Comparison of ENCODE assay signal across 8 cellular contexts in the genomic region with DNA sequence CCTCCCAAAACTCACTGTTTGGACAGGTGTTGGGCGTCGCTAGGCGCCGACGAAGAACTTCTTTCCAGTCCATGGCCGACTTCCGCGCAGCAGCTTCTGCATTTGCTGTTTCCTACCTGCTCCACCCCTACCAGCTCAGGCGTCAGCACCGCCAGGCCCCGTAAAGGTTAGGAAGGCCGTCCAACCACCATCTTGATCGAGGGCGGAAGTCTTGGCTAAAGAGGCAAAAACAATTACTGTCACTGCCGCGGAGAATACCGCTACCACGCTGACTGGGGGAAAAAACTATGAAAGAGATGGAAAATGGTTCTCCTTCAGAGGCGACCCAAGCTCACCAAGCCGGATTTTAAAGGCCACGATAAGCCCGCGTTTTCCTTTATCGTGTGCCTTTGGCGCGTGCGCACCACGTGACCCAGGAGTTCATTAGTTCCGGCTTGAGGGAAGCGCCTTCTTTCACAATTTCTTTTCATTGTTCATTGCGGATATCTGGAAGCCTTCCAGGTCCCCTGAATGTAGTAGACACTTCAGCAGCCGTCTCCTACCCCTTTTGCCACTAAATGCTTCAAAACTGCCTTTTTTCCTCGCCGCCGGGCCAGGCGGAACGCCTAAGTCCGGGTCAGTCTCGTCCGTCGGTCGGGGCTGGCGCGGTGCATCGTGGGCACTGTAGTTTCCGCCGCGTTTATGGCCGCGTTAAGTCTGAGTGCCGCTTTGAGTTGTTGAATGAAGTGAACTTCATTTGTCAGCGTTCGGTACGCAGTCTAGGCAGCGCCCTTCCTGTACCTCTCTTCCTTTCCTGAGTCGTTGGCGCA. TPM values are rescaled to one million over a fixed set of nuclear protein-coding genes. Genes with fewer than 3 reads are reported as not detected.
DNase-seq lines count a peak whose midpoint lies in the region; TF ChIP-seq lines count a peak whose summit lies in the region.

TSS of gene PPP2R3C (minus strand) at position 104 of the 809 bp plus-strand sequence. CDS start at position 73, 31 bp downstream.
TSS of gene PRORP (plus strand) at position 666 of the 809 bp plus-strand sequence. CDS start 694 bp downstream, outside the sequence.

- TF ChIP-seq RAD21 in neural cell (conservative IDR thresholded peaks at IDR 0.05), result peak; percentile 24

- peak; percentile 29 for TF ChIP-seq EP300 in neural cell (conservative IDR thresholded peaks at IDR 0.05; ENCODE audit: poor library complexity, severe bottlenecking)
- no peak for TF ChIP-seq EP300 in stomach (IDR thresholded peaks at IDR 0.05)

- H3K9me2 ChIP-seq in MM.1S (replicated peaks; ENCODE audit: insufficient read depth, low read length) (no peaks in the 10 kb centered on the region), neural cell (ENCODE audit: insufficient read depth, low read length) (no peaks in the 10 kb centered on the region)

- TF ChIP-seq POLR2A in stomach (IDR thresholded peaks at IDR 0.05), result peak in 1 of 4 donors; percentile 67

- DNase-seq in HAP-1 (ENCODE audit: low spot score in 2 of 2), result peak; percentile 90 to 95
- DNase-seq in MM.1S, result peak; percentile 73
- peak; percentile 81 for DNase-seq in SIG-M5 (lab: John Stamatoyannopoulos, UW)
- peak; percentile 66 for DNase-seq in activated gamma-delta T cell (lab: John Stamatoyannopoulos, UW)
- DNase-seq in fibroblast of villous mesenchyme (ENCODE audit: low read depth), result peak; percentile 97
- peak; percentile 92 for DNase-seq in stomach

- H3K27ac ChIP-seq in MM.1S (ENCODE audit: low read length) (peak within 1 kb of the TSS; percentile 98), neural cell (ENCODE audit: low read length) (peak within 1 kb of the TSS; percentile 85), stomach (peak within 1 kb of the TSS; percentile 94 to 98 (median 97))

- in situ Hi-C loops in HAP-1 (cut with MboI; ENCODE audit: low sequenced_read_pairs), result loop anchor here (10.0 kb wide), 1 partner anchor 247 kb away; the partner anchor contains the start of gene BAZ1A

- no peaks in the 10 kb centered on the region for H3K36me3 ChIP-seq in ES-I3 (ENCODE audit: insufficient read depth, low read length)
- H3K36me3 ChIP-seq in HAP-1 (replicated peaks), result no peaks in the 10 kb centered on the region
- H3K36me3 ChIP-seq in MM.1S (replicated peaks; ENCODE audit: insufficient read depth, low read length), result no peaks in the 10 kb centered on the region
- no peaks in the 10 kb centered on the region for H3K36me3 ChIP-seq in neural cell (ENCODE audit: insufficient read depth, low read length)
- peaks cover 0 to 8% (median 6%) of the 10 kb centered on the region in 4 donors for H3K36me3 ChIP-seq in stomach

- H3F3A ChIP-seq in MM.1S (ENCODE audit: insufficient read depth, low read length), result peaks cover 10% of the 10 kb centered on the region; the same call in 1 of the 2 replicates
- no peaks in the 10 kb centered on the region for H3F3A ChIP-seq in neural cell (ENCODE audit: insufficient read depth, low read length, poor library complexity, severe bottlenecking)

- H3K4me2 ChIP-seq in MM.1S (ENCODE audit: low read depth, low read length) (peak within 1 kb of the TSS; percentile 68), neural cell (ENCODE audit: low read length) (peak within 1 kb of the TSS; percentile 98)

- peaks cover 9% of the 10 kb centered on the region for H3K79me2 ChIP-seq in MM.1S (ENCODE audit: low read length)
- H3K79me2 ChIP-seq in neural cell (replicated peaks; ENCODE audit: insufficient read depth, low read length), result peaks cover 25% of the 10 kb centered on the region

- no peaks in the 10 kb centered on the region for H3K27me3 ChIP-seq in HAP-1 (ENCODE audit: low read depth)
- H3K27me3 ChIP-seq in MM.1S (replicated peaks; ENCODE audit: insufficient read depth, low read length), result no peaks in the 10 kb centered on the region
- no peaks in the 10 kb centered on the region for H3K27me3 ChIP-seq in neural cell (ENCODE audit: insufficient read depth, low read depth, low read length)
- H3K27me3 ChIP-seq in stomach, result no peaks in the 10 kb centered on the region

- intact Hi-C loops in stomach (cut with DNase I; ENCODE audit: low total_unique reads), result no loop called here

- H3K9ac ChIP-seq in ES-I3 (ENCODE audit: low read depth, low read length) (peak within 1 kb of the TSS; percentile 95), MM.1S (ENCODE audit: low read length) (peak within 1 kb of the TSS; percentile 96), neural cell (ENCODE audit: low read length) (peak within 1 kb of the TSS; percentile 76)

- H3K4me1 ChIP-seq in ES-I3 (ENCODE audit: insufficient read depth, low read length), result peaks cover 8% of the 10 kb centered on the region; the same call in 1 of the 2 replicates
- peaks cover 10% of the 10 kb centered on the region; the same call in 1 of the 2 replicates for H3K4me1 ChIP-seq in HAP-1
- no peaks in the 10 kb centered on the region; the same call in 1 of the 2 replicates for H3K4me1 ChIP-seq in MM.1S (ENCODE audit: low read length)
- H3K4me1 ChIP-seq in stomach, result peaks cover 15 to 78% (median 36%) of the 10 kb centered on the region in 4 donors

- TF ChIP-seq CTCF in MM.1S (IDR thresholded peaks at IDR 0.05; ENCODE audit: low read length), result no peak
- no peak for TF ChIP-seq CTCF in fibroblast of villous mesenchyme (IDR thresholded peaks at IDR 0.05; ENCODE audit: insufficient read depth, low read depth, low read length)
- no peak for TF ChIP-seq CTCF in neural cell (IDR thresholded peaks at IDR 0.05; ENCODE audit: poor library complexity, severe bottlenecking)
- TF ChIP-seq CTCF in stomach (IDR thresholded peaks at IDR 0.05), result no peak

- H3K9me3 ChIP-seq in ES-I3 (ENCODE audit: control insufficient read depth, insufficient read depth, low read length), result no peaks in the 10 kb centered on the region
- no peaks in the 10 kb centered on the region for H3K9me3 ChIP-seq in HAP-1
- no peaks in the 10 kb centered on the region for H3K9me3 ChIP-seq in MM.1S (replicated peaks; ENCODE audit: insufficient read depth, low read length)
- no peaks in the 10 kb centered on the region for H3K9me3 ChIP-seq in neural cell (ENCODE audit: low read length)
- no peaks in the 10 kb centered on the region for H3K9me3 ChIP-seq in stomach

- 0 to 1% (median 0%) methylated on average over 38 to 57 of the region's 57 CpGs for WGBS in stomach, 5 donors

- peak within 1 kb of the TSS; percentile 88 for H2AFZ ChIP-seq in MM.1S (ENCODE audit: low read length)
- H2AFZ ChIP-seq in neural cell (ENCODE audit: low read depth, low read length), result peak within 1 kb of the TSS; percentile 90

- H3K4me3 ChIP-seq in HAP-1 (peak within 1 kb of the TSS; percentile 59), MM.1S (ENCODE audit: low read length) (peak within 1 kb of the TSS; percentile 87), fibroblast of villous mesenchyme (ENCODE audit: low read depth, low read length) (peak within 1 kb of the TSS; percentile 96), neural cell (ENCODE audit: low read length) (peak within 1 kb of the TSS; percentile 81), stomach (peak within 1 kb of the TSS; percentile 60 to 89 (median 74))

- no peaks in the 10 kb centered on the region for H4K20me1 ChIP-seq in MM.1S (ENCODE audit: insufficient read depth, low read length)
- H4K20me1 ChIP-seq in neural cell (ENCODE audit: insufficient read depth), result no peaks in the 10 kb centered on the region

TF ChIP-seq in neural cell, 6 proteins besides CTCF, POLR2A, EP300 and RAD21:
- peak; percentile 29 for TF ChIP-seq SMC3 (conservative IDR thresholded peaks at IDR 0.05; ENCODE audit: poor library complexity)
- TF ChIP-seq, protein P1, sequence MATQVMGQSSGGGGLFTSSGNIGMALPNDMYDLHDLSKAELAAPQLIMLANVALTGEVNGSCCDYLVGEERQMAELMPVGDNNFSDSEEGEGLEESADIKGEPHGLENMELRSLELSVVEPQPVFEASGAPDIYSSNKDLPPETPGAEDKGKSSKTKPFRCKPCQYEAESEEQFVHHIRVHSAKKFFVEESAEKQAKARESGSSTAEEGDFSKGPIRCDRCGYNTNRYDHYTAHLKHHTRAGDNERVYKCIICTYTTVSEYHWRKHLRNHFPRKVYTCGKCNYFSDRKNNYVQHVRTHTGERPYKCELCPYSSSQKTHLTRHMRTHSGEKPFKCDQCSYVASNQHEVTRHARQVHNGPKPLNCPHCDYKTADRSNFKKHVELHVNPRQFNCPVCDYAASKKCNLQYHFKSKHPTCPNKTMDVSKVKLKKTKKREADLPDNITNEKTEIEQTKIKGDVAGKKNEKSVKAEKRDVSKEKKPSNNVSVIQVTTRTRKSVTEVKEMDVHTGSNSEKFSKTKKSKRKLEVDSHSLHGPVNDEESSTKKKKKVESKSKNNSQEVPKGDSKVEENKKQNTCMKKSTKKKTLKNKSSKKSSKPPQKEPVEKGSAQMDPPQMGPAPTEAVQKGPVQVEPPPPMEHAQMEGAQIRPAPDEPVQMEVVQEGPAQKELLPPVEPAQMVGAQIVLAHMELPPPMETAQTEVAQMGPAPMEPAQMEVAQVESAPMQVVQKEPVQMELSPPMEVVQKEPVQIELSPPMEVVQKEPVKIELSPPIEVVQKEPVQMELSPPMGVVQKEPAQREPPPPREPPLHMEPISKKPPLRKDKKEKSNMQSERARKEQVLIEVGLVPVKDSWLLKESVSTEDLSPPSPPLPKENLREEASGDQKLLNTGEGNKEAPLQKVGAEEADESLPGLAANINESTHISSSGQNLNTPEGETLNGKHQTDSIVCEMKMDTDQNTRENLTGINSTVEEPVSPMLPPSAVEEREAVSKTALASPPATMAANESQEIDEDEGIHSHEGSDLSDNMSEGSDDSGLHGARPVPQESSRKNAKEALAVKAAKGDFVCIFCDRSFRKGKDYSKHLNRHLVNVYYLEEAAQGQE (IDR thresholded peaks at IDR 0.05; ENCODE audit: borderline replicate concordance), result peak; percentile 61
- TF ChIP-seq MXI1 (conservative IDR thresholded peaks at IDR 0.05; ENCODE audit: poor library complexity, severe bottlenecking), result peak; percentile 95
- TF ChIP-seq EZH2 (IDR thresholded peaks at IDR 0.05; ENCODE audit: borderline replicate concordance, insufficient read depth, low read length, poor library complexity, severe bottlenecking), result no peak
- no peak for TF ChIP-seq TAF1 (IDR thresholded peaks at IDR 0.05; ENCODE audit: low read depth)
- TF ChIP-seq POLR2AphosphoS5 (IDR thresholded peaks at IDR 0.05), result peak; percentile 43

RNA-seq across cellular contexts. Expression of gene PPP2R3C, which starts in this region (rescaled TPM):
- total RNA-seq in fibroblast of villous mesenchyme, result 35.4 and 39.7 TPM in 2 replicates
- 75.7 and 91.4 TPM in 2 replicates for polyA plus RNA-seq in neural cell
- polyA minus RNA-seq in neural cell, result 48.4 and 51.1 TPM in 2 replicates
- total RNA-seq in stomach, result 10 to 100 TPM; 15.6 to 53.7 (median 21.0) TPM
- 10 to 100 TPM; 24.2 to 47.4 (median 25.1) TPM for polyA plus RNA-seq in stomach

RNA-seq across cellular contexts. Expression of gene PRORP, which starts in this region (rescaled TPM):
- 36.4 and 38.0 TPM in 2 replicates for total RNA-seq in fibroblast of villous mesenchyme
- polyA plus RNA-seq in neural cell, result 26.8 and 35.4 TPM in 2 replicates
- 27.5 and 35.1 TPM in 2 replicates for polyA minus RNA-seq in neural cell
- 10 to 100 TPM; 36.9 to 79.0 (median 52.1) TPM for total RNA-seq in stomach
- 10 to 100 TPM in 1 of 3 donors, 1 to 10 TPM in 2; 6.6 to 13.8 (median 9.1) TPM for polyA plus RNA-seq in stomach

Comparison
In these comparisons a context has a peak if more than half of its experiments do, and no peak if none do; other contexts are left out.
1. Peak in every context shown above with its lines: DNase-seq, H3K4me3 ChIP-seq and H3K27ac ChIP-seq.